In genomic region chr2:183455056-183455455, GRCh38 we compare ENCODE assay signal across 23 cellular contexts.
"Had no signal": no experiment of that assay in that cellular context is flagged by ENCODE, and none has a peak within 500 bp of the region (broad histone marks: within the 10 kb centered on the region; RNA-seq: fewer than 3 reads in every experiment).

No MANE protein-coding gene starts in this region.

- H3K4me1 ChIP-seq: esophagus squamous epithelium, lower lobe of right lung, neural progenitor cell, pancreas, spleen, stomach had no signal

- H3K27me3 ChIP-seq: esophagus squamous epithelium, hepatocyte, neural progenitor cell, pancreas, spleen, stomach had no signal

- H3K4me3 ChIP-seq: esophagus squamous epithelium, hepatocyte, left ventricle myocardium inferior, lower lobe of right lung, neural progenitor cell, pancreas, spleen, stomach had no signal

- ATAC-seq: effector memory CD8-positive, alpha-beta T cell; lower lobe of right lung; natural killer cell treated with Interleukin-12 subunit alpha and Interleukin-12 subunit beta and Interleukin-15 and Interleukin-18, amount 100 ng/mL, for 72 hours; pancreas; right cardiac atrium; stimulated activated naive B cell treated with anti-CD40 and anti-IgM and Interleukin-4, amounts not matched to agents 10 μg/mL and 1 μg/mL and 100 μg/mL, for 72 hours had no signal

- H3K36me3 ChIP-seq: esophagus squamous epithelium, left ventricle myocardium inferior, lower lobe of right lung, neural progenitor cell, pancreas, spleen, stomach had no signal

- H2AFZ ChIP-seq: hepatocyte, neural progenitor cell had no signal

- H3K9me3 ChIP-seq: esophagus squamous epithelium, left ventricle myocardium inferior, lower lobe of right lung, pancreas had no signal

- H3K79me2 ChIP-seq: hepatocyte had no signal

- H3K27ac ChIP-seq: esophagus squamous epithelium, hepatocyte, left ventricle myocardium inferior, lower lobe of right lung, neural progenitor cell, pancreas, spleen, stomach had no signal

- DNase-seq: effector memory CD8-positive, alpha-beta T cell; esophagus squamous epithelium; foreskin melanocyte; head of caudate nucleus; kidney; left cardiac atrium; left ventricle myocardium inferior; lower lobe of right lung; mesenchymal stem cell; midbrain; nucleus accumbens; pancreas; right cardiac atrium; spleen; stimulated activated CD4-positive, alpha-beta T cell treated with anti-CD3 and anti-CD28 coated beads, Interleukin-2, amount 100 ng/mL, for 24 hours; stimulated activated CD4-positive, alpha-beta T cell treated with anti-CD3 and anti-CD28 coated beads, Interleukin-4, amount 100 ng/mL, for 4 hours; stimulated activated naive B cell treated with anti-CD40 and anti-IgM and Interleukin-4, amounts not matched to agents 10 μg/mL and 1 μg/mL and 100 μg/mL, for 72 hours; stomach; substantia nigra; trophoblast cell had no signal

- H3K9ac ChIP-seq: neural progenitor cell had no signal

- H3K4me2 ChIP-seq: hepatocyte, neural progenitor cell had no signal
